8 cellular contexts compared by ENCODE assay signal in the genomic region with DNA sequence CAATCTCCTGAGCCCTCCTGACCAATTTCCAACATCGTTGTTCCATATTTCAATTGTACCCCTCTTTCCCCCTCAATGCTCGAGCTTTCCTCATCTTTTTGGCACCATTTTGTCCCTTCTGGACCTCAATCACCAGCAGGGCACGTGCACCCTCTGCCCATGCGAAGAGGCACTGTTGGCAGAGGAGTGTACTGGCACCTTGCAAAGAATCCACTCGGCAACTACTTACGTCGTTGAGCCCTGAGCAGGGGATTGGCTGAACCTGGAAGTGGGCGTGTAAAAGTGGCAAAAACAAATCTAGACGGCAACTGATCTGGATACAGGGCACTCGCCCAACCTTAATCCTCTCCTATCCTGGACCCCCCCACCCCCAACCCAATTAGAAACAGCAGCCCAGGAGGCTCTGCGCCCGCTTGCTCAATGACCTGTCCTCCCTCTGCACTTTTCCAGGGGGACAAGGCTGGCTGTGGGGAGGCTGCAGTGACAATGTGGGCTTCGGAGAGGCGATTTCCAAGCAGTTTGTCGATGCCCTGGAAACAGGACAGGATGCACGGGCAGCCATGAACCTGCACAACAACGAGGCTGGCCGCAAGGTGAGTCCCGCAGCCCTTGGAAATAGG. TPM values are rescaled to one million over a fixed set of nuclear protein-coding genes. Genes with fewer than 3 reads are reported as not detected.
DNase-seq lines count a peak whose midpoint lies in the region; ATAC-seq, FAIRE-seq and TF ChIP-seq lines count a peak whose summit lies in the region.

No MANE protein-coding gene starts in this region.

- peaks cover 35% of the 10 kb centered on the region for H3K36me3 Mint-ChIP-seq in T-helper 1 cell treated with Interleukin-12 subunit alpha and Interleukin-12 subunit beta and Interleukin-4 antibody, amounts not matched to agents 30 μg/mL and 1 μg/mL, for 36 hours (ENCODE audit: low read depth)

- H3K4me3 ChIP-seq in right cardiac atrium (ENCODE audit: low read length), result peak overlapping the region; percentile 33
- peak overlapping the region; percentile 67 for H3K4me3 ChIP-seq in psoas muscle
- peak overlapping the region; percentile 45 for H3K4me3 ChIP-seq in urinary bladder (ENCODE audit: low read depth, low read length)

- H3K4me3 Mint-ChIP-seq in T-helper 1 cell treated with Interleukin-12 subunit alpha and Interleukin-12 subunit beta and Interleukin-4 antibody, amounts not matched to agents 30 μg/mL and 1 μg/mL, for 36 hours, result peak overlapping the region; percentile 70

- H3K36me3 ChIP-seq in psoas muscle (ENCODE audit: insufficient read depth in 1 of 2, low read depth in 1 of 2) (peaks cover 0 to 12% of the 10 kb centered on the region in 2 donors), urinary bladder (ENCODE audit: insufficient read depth) (no peaks in the 10 kb centered on the region)

- ATAC-seq in HG02798 (IDR thresholded peaks at IDR 0.05; ENCODE audit: poor library complexity, unreplicated experiment) (peak; percentile 98), right cardiac atrium (peak; percentile 97), psoas muscle (peak; percentile 94 to 98 (median 96))

- peaks cover 32% of the 10 kb centered on the region for H3K4me1 Mint-ChIP-seq in T-helper 1 cell treated with Interleukin-12 subunit alpha and Interleukin-12 subunit beta and Interleukin-4 antibody, amounts not matched to agents 30 μg/mL and 1 μg/mL, for 36 hours (ENCODE audit: low read depth)

- no peaks in the 10 kb centered on the region for H3K27me3 ChIP-seq in right cardiac atrium (ENCODE audit: control insufficient read depth, insufficient read depth)
- peaks cover 0 to 25% (median 0%) of the 10 kb centered on the region in 3 donors for H3K27me3 ChIP-seq in psoas muscle (ENCODE audit: insufficient read depth in 3 of 3, low read length in 2 of 3)

- peak; percentile 99 for FAIRE-seq in GM12891 (lab: Jason Lieb, UNC)

- H3K9me3 ChIP-seq in right cardiac atrium (ENCODE audit: control insufficient read depth, low read length) (no peaks in the 10 kb centered on the region), psoas muscle (no peaks in the 10 kb centered on the region)

- intact Hi-C loops in right cardiac atrium (cut with DNase I) (no loop called here), psoas muscle (cut with DNase I) (loop anchor here in 1 of 2 donors (5.0 kb wide), 1 partner anchor 36 kb away; a partner anchor contains a TSS)

- DNase-seq in GM12891 (ENCODE audit: insufficient read length, low spot score) (peak; percentile 68), NCI-H1436 (lab: John Stamatoyannopoulos, UW) (peak; percentile 78), anterior cingulate cortex (lab: John Stamatoyannopoulos, UW) (peak in 57 of 58 donors; percentile 15 to 90 (median 69)), right cardiac atrium (peak; percentile 77 to 92 (median 90)), psoas muscle (peak; percentile 79 to 86)

- H3K27ac ChIP-seq in right cardiac atrium (ENCODE audit: low read length), result no peak overlapping the region
- H3K27ac ChIP-seq in psoas muscle, result no peak overlapping the region
- H3K27ac ChIP-seq in urinary bladder (ENCODE audit: low read depth), result no peak overlapping the region

- H3K27ac Mint-ChIP-seq in T-helper 1 cell treated with Interleukin-12 subunit alpha and Interleukin-12 subunit beta and Interleukin-4 antibody, amounts not matched to agents 30 μg/mL and 1 μg/mL, for 36 hours, result peak overlapping the region; percentile 39

- WGBS in right cardiac atrium, result 2% methylated on average over 19 of the region's 19 CpGs
- 2 to 3% (median 2%) methylated on average over 19 of the region's 19 CpGs for WGBS in psoas muscle, 3 donors
- 2% methylated on average over 19 of the region's 19 CpGs for WGBS in urinary bladder

- H3K9me3 Mint-ChIP-seq in T-helper 1 cell treated with Interleukin-12 subunit alpha and Interleukin-12 subunit beta and Interleukin-4 antibody, amounts not matched to agents 30 μg/mL and 1 μg/mL, for 36 hours, result no peaks in the 10 kb centered on the region

- H3K27me3 Mint-ChIP-seq in T-helper 1 cell treated with Interleukin-12 subunit alpha and Interleukin-12 subunit beta and Interleukin-4 antibody, amounts not matched to agents 30 μg/mL and 1 μg/mL, for 36 hours (ENCODE audit: low read depth), result no peaks in the 10 kb centered on the region

- no peak for TF ChIP-seq POLR2A in GM12891 (IDR thresholded peaks at IDR 0.05; ENCODE audit: low read depth, low read length)

- TF ChIP-seq CTCF in psoas muscle (IDR thresholded peaks at IDR 0.05), result no peak

- peaks cover 3% of the 10 kb centered on the region for H3K4me1 ChIP-seq in right cardiac atrium (ENCODE audit: control insufficient read depth, insufficient read depth, low read length)
- peaks cover 12% of the 10 kb centered on the region for H3K4me1 ChIP-seq in psoas muscle
- H3K4me1 ChIP-seq in urinary bladder (ENCODE audit: insufficient read depth), result no peaks in the 10 kb centered on the region

TF ChIP-seq in GM12891, 5 proteins besides CTCF, POLR2A, EP300 and RAD21:
- TF ChIP-seq POU2F2 (IDR thresholded peaks at IDR 0.05; ENCODE audit: low read depth, low read length) (no peak), PAX5 (IDR thresholded peaks at IDR 0.05; ENCODE audit: insufficient read depth, low read length, severe bottlenecking) (no peak), TAF1 (IDR thresholded peaks at IDR 0.05; ENCODE audit: low read depth, low read length) (no peak), SPI1 (IDR thresholded peaks at IDR 0.05; ENCODE audit: low read depth, low read length) (no peak), POLR2AphosphoS5 (IDR thresholded peaks at IDR 0.05; ENCODE audit: low read depth, low read length) (no peak)

RNA-seq across cellular contexts. Expression of a gene that starts 18.8 kb away (rescaled TPM):
- polyA plus RNA-seq in GM12891 (2012; ENCODE audit: low read depth, missing spikeins), result not detected
- not detected for total RNA-seq in right cardiac atrium
- not detected for polyA plus RNA-seq in right cardiac atrium
- total RNA-seq in psoas muscle, result not detected
- not detected for polyA plus RNA-seq in psoas muscle
- 0.11 TPM for total RNA-seq in urinary bladder
- 0.08 TPM for polyA plus RNA-seq in urinary bladder

RNA-seq across cellular contexts. Expression of a gene that starts 38.1 kb away (rescaled TPM):
- polyA plus RNA-seq in GM12891 (2012; ENCODE audit: low read depth, missing spikeins), result 15.2 TPM
- total RNA-seq in right cardiac atrium, result 10 to 100 TPM in 1 of 4 donors, 1 to 10 TPM in 3; 6.7 to 10.2 (median 8.5) TPM
- polyA plus RNA-seq in right cardiac atrium, result 7.7 TPM
- total RNA-seq in psoas muscle, result 1 to 10 TPM; 2.9 to 6.7 (median 5.8) TPM
- polyA plus RNA-seq in psoas muscle, result 1 to 10 TPM; 2.0 to 3.7 (median 2.3) TPM
- 7.0 TPM for total RNA-seq in urinary bladder
- 5.1 TPM for polyA plus RNA-seq in urinary bladder

RNA-seq across cellular contexts. Expression of a gene that starts 48.1 kb away (rescaled TPM):
- polyA plus RNA-seq in GM12891 (2012; ENCODE audit: low read depth, missing spikeins), result 305 TPM
- total RNA-seq in right cardiac atrium (100 to 1,000 TPM; 344 to 447 (median 412) TPM), psoas muscle (100 to 1,000 TPM; 168 to 250 (median 208) TPM), urinary bladder (106 TPM)
- polyA plus RNA-seq in right cardiac atrium (1,100 TPM), psoas muscle (100 to 1,000 TPM; 221 to 383 (median 348) TPM), urinary bladder (364 TPM)

RNA-seq across cellular contexts. Expression of a gene that starts 54.2 kb away (rescaled TPM):
- polyA plus RNA-seq in GM12891 (2012; ENCODE audit: low read depth, missing spikeins), result 19.4 TPM
- 10 to 100 TPM; 32.1 to 41.1 (median 35.5) TPM for total RNA-seq in right cardiac atrium
- 9.5 TPM for polyA plus RNA-seq in right cardiac atrium
- total RNA-seq in psoas muscle, result 100 to 1,000 TPM in 2 of 4 donors, 10 to 100 TPM in 2; 64.0 to 116 (median 90.2) TPM
- polyA plus RNA-seq in psoas muscle, result 10 to 100 TPM; 15.6 to 57.9 (median 17.2) TPM
- 14.4 TPM for total RNA-seq in urinary bladder
- polyA plus RNA-seq in urinary bladder, result 15.4 TPM
